In the genomic region with DNA sequence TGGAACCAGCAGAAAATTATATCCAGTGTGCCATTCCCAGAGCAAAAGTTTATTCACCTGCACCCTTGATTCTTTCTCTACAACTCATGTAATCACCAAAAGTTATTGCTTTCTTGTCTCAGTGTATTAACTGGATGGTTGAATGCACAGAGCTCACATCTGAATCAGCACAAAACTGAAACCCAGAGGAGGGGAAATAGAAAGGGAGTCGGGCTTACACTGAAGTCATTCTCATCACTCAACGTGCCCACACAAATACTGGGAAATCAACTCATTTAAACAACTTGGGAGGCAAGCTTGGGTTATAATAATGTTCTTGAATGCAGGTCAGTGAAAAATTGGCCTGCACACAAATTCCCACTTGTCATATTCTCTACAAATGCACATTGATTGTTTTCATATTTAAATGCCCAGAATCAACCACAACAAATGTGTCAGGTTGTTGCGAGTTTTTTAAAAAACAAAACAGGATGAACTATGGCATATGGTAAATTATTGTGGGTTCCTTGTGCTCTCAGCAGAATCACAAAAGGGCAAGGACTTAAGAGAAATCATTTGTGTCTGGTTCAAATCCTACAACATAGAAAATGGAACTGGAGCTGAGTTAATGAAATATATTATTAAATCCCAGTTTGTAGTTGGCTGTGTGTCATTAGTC, we compare ENCODE assay signal across 13 cellular contexts.
DNase-seq lines count a peak whose midpoint lies in the region; ATAC-seq and TF ChIP-seq lines count a peak whose summit lies in the region.
"Had no signal": no experiment of that assay in that cellular context is flagged by ENCODE, and none has a peak within 500 bp of the region (broad histone marks: within the 10 kb centered on the region; RNA-seq: fewer than 3 reads in every experiment).

No MANE protein-coding gene starts in this region.

- H3K4me1 Mint-ChIP-seq in CD4-positive, alpha-beta memory T cell, result peaks cover 0 to 10% (median 2%) of the 10 kb centered on the region in 4 donors

- TF ChIP-seq POLR2A in GM18505 (IDR thresholded peaks at IDR 0.05; ENCODE audit: borderline replicate concordance, extremely low read depth, insufficient read depth, insufficient read length), result no peak

- H3K27ac Mint-ChIP-seq in CD4-positive, alpha-beta memory T cell, result no peak overlapping the region
- H3K27ac Mint-ChIP-seq: activated CD4-positive, alpha-beta memory T cell treated with anti-CD3 and anti-CD28 coated beads for 36 hours had no signal

- H3F3A ChIP-seq in MM.1S (ENCODE audit: insufficient read depth, low read length), result no peaks in the 10 kb centered on the region

- peak; percentile 99 for ATAC-seq in GM18505 (IDR thresholded peaks at IDR 0.05; ENCODE audit: unreplicated experiment)
- peak; percentile 95 for ATAC-seq in GM19467 (IDR thresholded peaks at IDR 0.05; ENCODE audit: unreplicated experiment)
- ATAC-seq in HG02943 (IDR thresholded peaks at IDR 0.05; ENCODE audit: low read depth, unreplicated experiment), result peak; percentile 94
- ATAC-seq in mucosa of descending colon, result no peak
- ATAC-seq in Right ventricle myocardium superior (ENCODE audit: poor library complexity), result no peak

- CTCF ChIA-PET in CD4-positive, alpha-beta memory T cell (lab: Charles Lee; ENCODE audit: partially characterized antibody), result no interaction called here

- peaks cover 22 to 37% of the 10 kb centered on the region in 2 donors for H3K36me3 Mint-ChIP-seq in CD4-positive, alpha-beta memory T cell

- TF ChIP-seq CTCF in MM.1S (IDR thresholded peaks at IDR 0.05; ENCODE audit: low read length) (no peak), mucosa of descending colon (IDR thresholded peaks at IDR 0.05) (no peak), BE2C (IDR thresholded peaks at IDR 0.05; ENCODE audit: low read depth, low read length) (no peak)

- H3K4me3 Mint-ChIP-seq in CD4-positive, alpha-beta memory T cell, result no peak overlapping the region
- H3K4me3 Mint-ChIP-seq: activated CD4-positive, alpha-beta memory T cell treated with anti-CD3 and anti-CD28 coated beads for 36 hours had no signal

- H3K36me3 ChIP-seq in MM.1S (replicated peaks; ENCODE audit: insufficient read depth, low read length), result no peaks in the 10 kb centered on the region
- no peaks in the 10 kb centered on the region for H3K36me3 ChIP-seq in mucosa of descending colon (ENCODE audit: low read depth)
- no peaks in the 10 kb centered on the region for H3K36me3 ChIP-seq in CD4-positive, alpha-beta memory T cell (ENCODE audit: insufficient read depth, low read length)
- H3K36me3 ChIP-seq in BE2C, result no peaks in the 10 kb centered on the region
- H3K36me3 ChIP-seq: BLaER1, tibial nerve had no signal

- POLR2A ChIA-PET in CD4-positive, alpha-beta memory T cell (lab: Charles Lee; ENCODE audit: partially characterized antibody), result no interaction called here

- intact Hi-C loops in mucosa of descending colon (cut with DNase I, micrococcal nuclease), result no loop called here
- intact Hi-C loops in CD4-positive, alpha-beta memory T cell (cut with micrococcal nuclease), result no loop called here
- intact Hi-C loops in Right ventricle myocardium superior (cut with DNase I), result no loop called here

- H3K27me3 ChIP-seq in MM.1S (replicated peaks; ENCODE audit: insufficient read depth, low read length) (no peaks in the 10 kb centered on the region), BE2C (no peaks in the 10 kb centered on the region)
- no peaks in the 10 kb centered on the region for H3K27me3 ChIP-seq in CD4-positive, alpha-beta memory T cell (ENCODE audit: insufficient read depth, low read length)
- H3K27me3 ChIP-seq: BLaER1, tibial nerve had no signal

- no peaks in the 10 kb centered on the region for H3K9me2 ChIP-seq in MM.1S (replicated peaks; ENCODE audit: insufficient read depth, low read length)

- H3K9me3 ChIP-seq in MM.1S (replicated peaks; ENCODE audit: insufficient read depth, low read length) (no peaks in the 10 kb centered on the region), mucosa of descending colon (no peaks in the 10 kb centered on the region), BE2C (no peaks in the 10 kb centered on the region)
- H3K9me3 ChIP-seq in CD4-positive, alpha-beta memory T cell (ENCODE audit: control insufficient read depth in 1 of 2, low read length in 2 of 2), result no peaks in the 10 kb centered on the region
- H3K9me3 ChIP-seq: BLaER1 had no signal

- DNase-seq in MM.1S (peak; percentile 68), mucosa of descending colon (no peak), BE2C (no peak), Right ventricle myocardium superior (no peak)
- DNase-seq in CD4-positive, alpha-beta memory T cell, result no peak
- DNase-seq: activated CD4-positive, alpha-beta memory T cell treated with anti-CD3 and anti-CD28 coated beads for 36 hours; NCI-H2227 treated with DMSO at 0.1 percent for 48 hours had no signal

- peaks cover 0 to 5% (median under 1%) of the 10 kb centered on the region in 8 donors for H3K9me3 Mint-ChIP-seq in CD4-positive, alpha-beta memory T cell

- no peaks in the 10 kb centered on the region for H3K27me3 Mint-ChIP-seq in CD4-positive, alpha-beta memory T cell
- H3K27me3 Mint-ChIP-seq: activated CD4-positive, alpha-beta memory T cell treated with anti-CD3 and anti-CD28 coated beads for 36 hours had no signal

- peak overlapping the region; percentile 2; the same call in 1 of the 2 replicates for H3K4me2 ChIP-seq in MM.1S (ENCODE audit: low read depth, low read length)
- H3K4me2 ChIP-seq: BLaER1 had no signal

- H3K79me2 ChIP-seq in MM.1S (ENCODE audit: low read length), result no peaks in the 10 kb centered on the region

- H3K4me1 ChIP-seq in MM.1S (ENCODE audit: low read length) (peaks cover 6% of the 10 kb centered on the region; the same call in 1 of the 2 replicates), mucosa of descending colon (ENCODE audit: low read depth) (no peaks in the 10 kb centered on the region), BE2C (no peaks in the 10 kb centered on the region)
- H3K4me1 ChIP-seq in CD4-positive, alpha-beta memory T cell (ENCODE audit: insufficient read depth, low read length), result no peaks in the 10 kb centered on the region
- H3K4me1 ChIP-seq: BLaER1, tibial nerve had no signal

- H2AFZ ChIP-seq in MM.1S (ENCODE audit: low read length), result no peak overlapping the region

- H3K4me3 ChIP-seq in MM.1S (ENCODE audit: low read length) (no peak overlapping the region), mucosa of descending colon (no peak overlapping the region), BE2C (ENCODE audit: low read depth, low read length) (no peak overlapping the region)
- H3K4me3 ChIP-seq in CD4-positive, alpha-beta memory T cell (ENCODE audit: low read length in 2 of 2), result no peak overlapping the region
- H3K4me3 ChIP-seq: BLaER1, SK-N-MC, tibial nerve had no signal

- no peak overlapping the region for H3K9ac ChIP-seq in MM.1S (ENCODE audit: low read length)
- H3K9ac ChIP-seq: BLaER1 had no signal

- H4K20me1 ChIP-seq in MM.1S (ENCODE audit: insufficient read depth, low read length), result no peaks in the 10 kb centered on the region
- H4K20me1 ChIP-seq: BLaER1 had no signal

- no peak overlapping the region for H3K27ac ChIP-seq in MM.1S (ENCODE audit: low read length)
- H3K27ac ChIP-seq in CD4-positive, alpha-beta memory T cell (ENCODE audit: low read depth, low read length), result no peak overlapping the region
- H3K27ac ChIP-seq: BLaER1, SK-N-MC, tibial nerve had no signal

Comparison
In these comparisons a context has a peak if more than half of its experiments do, and no peak if none do; other contexts are left out.
1. ATAC-seq: peak in GM18505 (single experiment), GM19467 (single experiment) and HG02943 (single experiment); none in mucosa of descending colon (single experiment) and Right ventricle myocardium superior (single experiment).